9 cellular contexts compared by ENCODE assay signal in the genomic region with DNA sequence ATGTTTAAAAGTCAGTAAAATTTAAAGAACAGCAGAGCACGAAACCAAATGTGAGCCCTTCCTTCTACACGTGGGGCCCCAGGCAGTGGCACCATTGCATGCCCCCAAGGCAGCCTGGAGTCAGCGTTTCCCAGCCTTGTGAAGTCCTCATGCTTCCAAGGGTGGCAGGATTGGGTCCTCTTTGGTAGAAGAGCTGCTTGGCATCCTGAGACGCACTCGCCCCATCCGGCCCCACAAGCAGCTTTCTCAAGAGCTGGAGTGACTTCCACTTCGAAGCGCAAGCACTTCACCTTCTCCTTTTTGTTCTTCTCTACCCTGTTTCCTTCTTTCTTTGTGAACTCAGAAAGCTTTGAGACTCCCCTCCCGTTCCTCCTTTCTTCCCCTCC. TPM values are rescaled to one million over a fixed set of nuclear protein-coding genes. Genes with fewer than 3 reads are reported as not detected.
DNase-seq lines count a peak whose midpoint lies in the region; ATAC-seq and TF ChIP-seq lines count a peak whose summit lies in the region.
"Had no signal": no experiment of that assay in that cellular context is flagged by ENCODE, and none has a peak within 500 bp of the region (broad histone marks: within the 10 kb centered on the region; RNA-seq: fewer than 3 reads in every experiment).

No MANE protein-coding gene starts in this region.

- no peak overlapping the region for H3K4me3 ChIP-seq in CD8-positive, alpha-beta T cell (ENCODE audit: low read depth, low read length)
- no peak overlapping the region for H3K4me3 ChIP-seq in OCI-LY3 (ENCODE audit: low read length)
- no peak overlapping the region for H3K4me3 ChIP-seq in esophagus (ENCODE audit: low read depth in 1 of 2, low read length in 2 of 2)
- no peak overlapping the region for H3K4me3 ChIP-seq in parathyroid adenoma (ENCODE audit: low read depth, low read length)
- no peak overlapping the region for H3K4me3 ChIP-seq in brain microvascular endothelial cell (ENCODE audit: low read depth, low read length)
- H3K4me3 ChIP-seq: GM23338 had no signal

- in situ Hi-C loops in brain microvascular endothelial cell (cut with HindIII; ENCODE audit: low pct_ligation_motif_present, low sequenced_read_pairs) = no loop called here

- H3K9me3 ChIP-seq in CD8-positive, alpha-beta T cell (ENCODE audit: low read length) = no peaks in the 10 kb centered on the region
- H3K9me3 ChIP-seq in OCI-LY3 (ENCODE audit: insufficient read depth, low read length) = no peaks in the 10 kb centered on the region
- H3K9me3 ChIP-seq in esophagus (ENCODE audit: control insufficient read depth in 2 of 2, insufficient read depth in 1 of 2, low read depth in 1 of 2, low read length in 1 of 2) = no peaks in the 10 kb centered on the region
- no peaks in the 10 kb centered on the region for H3K9me3 ChIP-seq in parathyroid adenoma (ENCODE audit: control insufficient read depth, low read length)

- ATAC-seq in CD8-positive, alpha-beta T cell = no peak
- ATAC-seq in GM19455 (IDR thresholded peaks at IDR 0.05; ENCODE audit: unreplicated experiment) = no peak

- no peak overlapping the region for H2AFZ ChIP-seq in OCI-LY3 (ENCODE audit: low read depth, low read length)
- no peak overlapping the region for H2AFZ ChIP-seq in parathyroid adenoma
- H2AFZ ChIP-seq: GM23338 had no signal

- peaks cover 71% of the 10 kb centered on the region for H3K4me1 Mint-ChIP-seq in CD8-positive, alpha-beta T cell (ENCODE audit: low read depth)

- peaks cover 99% of the 10 kb centered on the region for H3K79me2 ChIP-seq in OCI-LY3 (ENCODE audit: low read length)
- H3K79me2 ChIP-seq in parathyroid adenoma = peaks cover 2% of the 10 kb centered on the region

- intact Hi-C loops in CD8-positive, alpha-beta T cell (cut with DNase I, micrococcal nuclease) = no loop called here

- CTCF ChIA-PET in CD8-positive, alpha-beta T cell (lab: Charles Lee) = interaction anchor here (1.3 to 1.4 kb wide), 2 partner anchors 16 to 33 kb away, joined by 3 read pairs; no protein-coding TSS in a partner anchor

- H3K4me2 ChIP-seq in OCI-LY3 (ENCODE audit: low read length) (no peak overlapping the region), parathyroid adenoma (ENCODE audit: low read length) (no peak overlapping the region)
- H3K4me2 ChIP-seq: GM23338 had no signal

- DNase-seq in CD8-positive, alpha-beta T cell = no peak
- DNase-seq in brain microvascular endothelial cell (no peak), GM03348 (ENCODE audit: low spot score) (no peak), mucosa of gallbladder (ENCODE audit: low spot score) (no peak)

- no peak overlapping the region for H3K4me3 Mint-ChIP-seq in CD8-positive, alpha-beta T cell
- H3K4me3 Mint-ChIP-seq: GM23338 had no signal

- no peak overlapping the region for H3K27ac ChIP-seq in CD8-positive, alpha-beta T cell (ENCODE audit: low read depth, low read length)
- H3K27ac ChIP-seq in OCI-LY3 (ENCODE audit: low read length) = peak overlapping the region; percentile 51; the same call in 1 of the 2 replicates
- peak overlapping the region; percentile 79 to 86 for H3K27ac ChIP-seq in esophagus (ENCODE audit: low read depth in 2 of 2, low read length in 1 of 2)
- peak overlapping the region; percentile 74 for H3K27ac ChIP-seq in parathyroid adenoma
- no peak overlapping the region for H3K27ac ChIP-seq in brain microvascular endothelial cell

- H3K9me3 Mint-ChIP-seq in CD8-positive, alpha-beta T cell = no peaks in the 10 kb centered on the region
- H3K9me3 Mint-ChIP-seq: GM23338 had no signal

- H3K36me3 Mint-ChIP-seq in CD8-positive, alpha-beta T cell = no peaks in the 10 kb centered on the region

- POLR2A ChIA-PET in CD8-positive, alpha-beta T cell (lab: Charles Lee) = no interaction called here

- H3K9ac ChIP-seq in OCI-LY3 (ENCODE audit: low read length) (no peak overlapping the region), parathyroid adenoma (no peak overlapping the region)

- H3K4me1 ChIP-seq in CD8-positive, alpha-beta T cell (ENCODE audit: insufficient read depth, low read length) = peaks cover 51% of the 10 kb centered on the region
- H3K4me1 ChIP-seq in OCI-LY3 (ENCODE audit: low read length) (peaks cover 90% of the 10 kb centered on the region), esophagus (ENCODE audit: control insufficient read depth in 2 of 2, insufficient read depth in 2 of 2, low read length in 1 of 2) (peaks cover 7 to 34% of the 10 kb centered on the region in 2 donors), parathyroid adenoma (no peaks in the 10 kb centered on the region)

- no peak for TF ChIP-seq CTCF in CD8-positive, alpha-beta T cell (IDR thresholded peaks at IDR 0.05)
- TF ChIP-seq CTCF in OCI-LY3 (IDR thresholded peaks at IDR 0.05; ENCODE audit: low read depth, low read length) (no peak), parathyroid adenoma (IDR thresholded peaks at IDR 0.05) (no peak), brain microvascular endothelial cell (IDR thresholded peaks at IDR 0.05; ENCODE audit: low read depth, low read length, missing control alignments) (no peak)

- no peaks in the 10 kb centered on the region for H4K20me1 ChIP-seq in OCI-LY3 (ENCODE audit: insufficient read depth, low read length)

- no peaks in the 10 kb centered on the region for H3K27me3 ChIP-seq in CD8-positive, alpha-beta T cell (ENCODE audit: insufficient read depth, low read length)
- H3K27me3 ChIP-seq in OCI-LY3 (ENCODE audit: low read depth, low read length) (no peaks in the 10 kb centered on the region), esophagus (ENCODE audit: control insufficient read depth in 1 of 2, insufficient read depth in 2 of 2, low read length in 2 of 2) (no peaks in the 10 kb centered on the region), parathyroid adenoma (ENCODE audit: control insufficient read depth, insufficient read depth, low read length) (no peaks in the 10 kb centered on the region), brain microvascular endothelial cell (replicated peaks) (no peaks in the 10 kb centered on the region)

- WGBS in esophagus, 2 donors = 77 to 78% methylated on average over 9 of the region's 9 CpGs

- H3K27me3 Mint-ChIP-seq in CD8-positive, alpha-beta T cell (ENCODE audit: low read depth) = no peaks in the 10 kb centered on the region

- H3K27ac Mint-ChIP-seq in CD8-positive, alpha-beta T cell = peak overlapping the region; percentile 69
- H3K27ac Mint-ChIP-seq: GM23338 had no signal

- no peaks in the 10 kb centered on the region for H3K36me3 ChIP-seq in CD8-positive, alpha-beta T cell (ENCODE audit: insufficient read depth, low read length)
- H3K36me3 ChIP-seq in OCI-LY3 (replicated peaks; ENCODE audit: low read depth, low read length) = peaks cover 29% of the 10 kb centered on the region
- H3K36me3 ChIP-seq in esophagus (ENCODE audit: control insufficient read depth in 2 of 2, insufficient read depth in 2 of 2, low read length in 1 of 2) = peaks cover 0 to 2% of the 10 kb centered on the region in 2 donors
- no peaks in the 10 kb centered on the region for H3K36me3 ChIP-seq in parathyroid adenoma (ENCODE audit: control insufficient read depth, insufficient read depth, low read length)
- no peaks in the 10 kb centered on the region for H3K36me3 ChIP-seq in brain microvascular endothelial cell (replicated peaks)

RNA-seq across cellular contexts. Expression of a gene that starts 34.7 kb away (rescaled TPM):
- total RNA-seq in CD8-positive, alpha-beta T cell = 1 to 10 TPM; 2.5 to 4.2 TPM
- polyA plus RNA-seq in esophagus = 10 to 100 TPM; 21.1 to 62.1 TPM
- total RNA-seq in mucosa of gallbladder = 30.2 TPM

Comparison
In these comparisons a context has a peak if more than half of its experiments do, and no peak if none do; other contexts are left out.
1. H3K27ac ChIP-seq: peak in OCI-LY3 (single experiment), esophagus (2 of 2) and parathyroid adenoma (single experiment); none in CD8-positive, alpha-beta T cell (single experiment) and brain microvascular endothelial cell (single experiment).